17 cellular contexts compared by ENCODE assay signal in genomic region chr20:60332523-60332922, GRCh38.
"Had no signal": no experiment of that assay in that cellular context is flagged by ENCODE, and none has a peak within 500 bp of the region (broad histone marks: within the 10 kb centered on the region; RNA-seq: fewer than 3 reads in every experiment).

No MANE protein-coding gene starts in this region.

- H3K27me3 Mint-ChIP-seq: central memory CD8-positive, alpha-beta T cell; effector memory CD8-positive, alpha-beta T cell had no signal

- DNase-seq: effector memory CD8-positive, alpha-beta T cell; esophagus squamous epithelium; foreskin fibroblast; glutamatergic neuron; kidney; left colon; natural killer cell; small intestine; stimulated activated CD4-positive, alpha-beta T cell treated with anti-CD3 and anti-CD28 coated beads, Interleukin-12 subunit alpha, Interleukin-12 subunit beta, amount 100 ng/mL, for 4 hours; stimulated activated CD4-positive, alpha-beta T cell treated with anti-CD3 and anti-CD28 coated beads, Interleukin-2, amount 100 ng/mL, for 48 hours; stimulated activated naive CD4-positive, alpha-beta T cell treated with Interleukin-2 at 50 U/mL for 16 hours; thyroid gland had no signal

- H3K4me3 Mint-ChIP-seq: central memory CD8-positive, alpha-beta T cell; effector memory CD8-positive, alpha-beta T cell; natural killer cell; neural crest cell had no signal

- H3K36me3 Mint-ChIP-seq: natural killer cell had no signal

- H3K9me3 ChIP-seq: esophagus squamous epithelium, gastroesophageal sphincter, right atrium auricular region, suprapubic skin, thyroid gland had no signal

- H3K9me3 Mint-ChIP-seq: central memory CD8-positive, alpha-beta T cell; effector memory CD8-positive, alpha-beta T cell; natural killer cell had no signal

- H3K36me3 ChIP-seq: esophagus squamous epithelium, gastroesophageal sphincter, right atrium auricular region, suprapubic skin, thyroid gland had no signal

- H3K27ac Mint-ChIP-seq: effector memory CD8-positive, alpha-beta T cell; natural killer cell had no signal

- ATAC-seq: effector memory CD8-positive, alpha-beta T cell; gastroesophageal sphincter; left colon; natural killer cell had no signal

- H3K4me1 ChIP-seq: esophagus squamous epithelium, gastroesophageal sphincter, right atrium auricular region, suprapubic skin had no signal

- H3K27me3 ChIP-seq: esophagus squamous epithelium, gastroesophageal sphincter, right atrium auricular region, suprapubic skin, thyroid gland had no signal

- H3K4me3 ChIP-seq: esophagus squamous epithelium, gastroesophageal sphincter, right atrium auricular region, suprapubic skin, thyroid gland had no signal

- H3K27ac ChIP-seq: esophagus squamous epithelium, gastroesophageal sphincter, right atrium auricular region, suprapubic skin had no signal

- H3K4me1 Mint-ChIP-seq: central memory CD8-positive, alpha-beta T cell; natural killer cell had no signal
